Comparison of ENCODE assay signal across 10 cellular contexts in the genomic region with DNA sequence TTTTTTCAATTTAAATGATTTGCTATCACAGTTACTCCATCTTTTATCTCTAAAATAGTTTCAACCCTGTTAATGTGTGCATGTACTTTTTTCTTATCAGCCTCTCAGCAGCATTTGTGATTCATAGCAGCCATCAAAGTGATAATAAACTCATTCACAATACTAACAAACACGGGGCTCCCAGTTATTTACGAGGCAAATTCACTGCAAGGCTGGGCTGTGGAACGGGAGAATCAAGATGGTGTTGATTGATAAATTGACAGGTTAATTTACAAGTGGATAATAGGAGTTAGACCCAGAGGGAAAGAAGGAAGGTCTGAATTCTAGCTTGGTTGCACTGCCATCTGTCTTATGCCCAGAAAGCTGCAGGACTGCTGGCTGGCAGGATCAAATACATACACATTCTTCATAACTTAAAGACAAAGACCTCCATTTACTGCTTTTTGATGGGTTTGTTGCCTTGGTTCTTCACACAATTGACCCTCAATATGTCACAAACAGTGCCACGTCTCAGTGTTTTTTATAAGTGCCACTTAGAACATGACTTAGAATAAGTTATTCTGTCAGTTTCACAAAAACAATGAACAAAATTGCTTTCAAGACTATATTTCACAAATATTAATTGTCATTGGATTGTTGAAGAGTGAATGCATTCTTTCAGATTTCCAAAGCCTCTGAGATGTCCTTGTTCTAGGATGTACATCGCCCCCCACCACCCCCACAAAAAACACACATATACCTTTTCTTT.
DNase-seq lines count a peak whose midpoint lies in the region; ATAC-seq, FAIRE-seq and TF ChIP-seq lines count a peak whose summit lies in the region.
"Had no signal": no experiment of that assay in that cellular context is flagged by ENCODE, and none has a peak within 500 bp of the region (broad histone marks: within the 10 kb centered on the region; RNA-seq: fewer than 3 reads in every experiment).

No MANE protein-coding gene starts in this region.

- TF ChIP-seq EP300 in GM12878 (IDR thresholded peaks at IDR 0.05; ENCODE audit: borderline replicate concordance in 1 of 2, control insufficient read depth in 1 of 2, low read depth in 2 of 2, low read length in 2 of 2), result no peak

- H3K4me1 ChIP-seq in GM12878 (ENCODE audit: control insufficient read depth, insufficient read depth, low read length), result no peaks in the 10 kb centered on the region

- RAD21 ChIA-PET in GM12878 (lab: Charles Lee; ENCODE audit: unreplicated experiment), result interaction anchor here (0.5 to 2.0 kb wide), 11 partner anchors 114 to 1869 kb away, joined by 3 to 11 read pairs (median 4); no protein-coding TSS in a partner anchor

- no peaks in the 10 kb centered on the region for H3K9me3 Mint-ChIP-seq in natural killer cell treated with Interleukin-12 subunit alpha and Interleukin-12 subunit beta and Interleukin-15 and Interleukin-18, amount 100 ng/mL, for 72 hours

- CTCF ChIA-PET in GM12878 (lab: Yijun Ruan, JAX), result interaction anchor here (0.5 to 2.2 kb wide), 17 partner anchors 8 to 566 kb away, joined by 3 to 10 read pairs (median 5); no protein-coding TSS in a partner anchor

- intact Hi-C loops in GM12878 (cut with micrococcal nuclease; ENCODE audit: unreplicated experiment), result loop anchor here (2.0 to 10.0 kb wide), 4 partner anchors 341 to 566 kb away; no protein-coding TSS in a partner anchor

- H2AFZ ChIP-seq in GM12878 (ENCODE audit: control insufficient read depth, low read depth, low read length), result no peak overlapping the region

- H3K36me3 ChIP-seq in GM12878 (ENCODE audit: control insufficient read depth in 2 of 2, insufficient read depth in 2 of 2, low read length in 1 of 2), result no peaks in the 10 kb centered on the region
- H3K36me3 ChIP-seq: thoracic aorta had no signal

- TF ChIP-seq CTCF in GM13976 (IDR thresholded peaks at IDR 0.05; ENCODE audit: borderline replicate concordance, control extremely low read depth, extremely low read depth, insufficient read depth, missing control alignments) (peak; percentile 13), GM12878 (IDR thresholded peaks at IDR 0.05 in 2 of 3, conservative IDR thresholded peaks at IDR 0.05 in 1 of 3; ENCODE audit: control insufficient read depth in 2 of 3, extremely low read depth in 1 of 3, insufficient read depth in 1 of 3, low read depth in 3 of 3, low read length in 3 of 3) (peak; percentile 16 to 69 (median 56); a peak in 5 of 6 replicates)

- H3K36me3 Mint-ChIP-seq in natural killer cell treated with Interleukin-12 subunit alpha and Interleukin-12 subunit beta and Interleukin-15 and Interleukin-18, amount 100 ng/mL, for 72 hours, result no peaks in the 10 kb centered on the region

- SMC1A ChIA-PET in GM12878 (lab: Charles Lee; ENCODE audit: uncharacterized antibody, unreplicated experiment), result interaction anchor here (0.5 to 1.7 kb wide), 15 partner anchors 12 to 548 kb away, joined by 3 to 8 read pairs (median 4); no protein-coding TSS in a partner anchor

- in situ Hi-C loops in GM13976 (cut with MboI; ENCODE audit: low sequenced_read_pairs, unreplicated experiment) (no loop called here), GM12878 (cut with MboI) (no loop called here)

- ATAC-seq in GM12878 (peak; percentile 79), HG03378 (IDR thresholded peaks at IDR 0.05; ENCODE audit: unreplicated experiment) (no peak), HG02981 (IDR thresholded peaks at IDR 0.05; ENCODE audit: unreplicated experiment) (no peak)
- ATAC-seq in natural killer cell treated with Interleukin-12 subunit alpha and Interleukin-12 subunit beta and Interleukin-15 and Interleukin-18, amount 100 ng/mL, for 72 hours, result no peak

- H3K79me2 ChIP-seq in GM12878 (ENCODE audit: control insufficient read depth, insufficient read depth, low read length), result no peaks in the 10 kb centered on the region

- BruUV-seq in GM12878 (replicated peaks; lab: Mats Ljungman, UMichigan), result no TSS peak

- TF ChIP-seq RAD21 in GM12878 (IDR thresholded peaks at IDR 0.05; ENCODE audit: insufficient read depth, low read depth, low read length), result peak; percentile 34; the same call in 1 of the 2 replicates

- H3K4me1 Mint-ChIP-seq in natural killer cell treated with Interleukin-12 subunit alpha and Interleukin-12 subunit beta and Interleukin-15 and Interleukin-18, amount 100 ng/mL, for 72 hours (ENCODE audit: low read depth in 2 of 2), result peaks cover 5 to 8% of the 10 kb centered on the region in 2 donors

- no peaks in the 10 kb centered on the region for H3K27me3 ChIP-seq in GM12878 (replicated peaks in 1 of 2; ENCODE audit: control insufficient read depth in 2 of 2, insufficient read depth in 2 of 2, low read length in 1 of 2)

- H3K9ac ChIP-seq in GM12878 (ENCODE audit: control insufficient read depth, insufficient read depth, low read length), result no peak overlapping the region

- H3K9me3 ChIP-seq in GM12878 (replicated peaks; ENCODE audit: control insufficient read depth, insufficient read depth, low read length), result no peaks in the 10 kb centered on the region
- H3K9me3 ChIP-seq: thoracic aorta had no signal

- no peak overlapping the region for H3K27ac Mint-ChIP-seq in natural killer cell treated with Interleukin-12 subunit alpha and Interleukin-12 subunit beta and Interleukin-15 and Interleukin-18, amount 100 ng/mL, for 72 hours

- POLR2A ChIA-PET in GM12878 (lab: Charles Lee), result interaction anchor here (0.6 kb wide), 2 partner anchors 153 to 958 kb away, joined by 3 to 9 read pairs; no protein-coding TSS in a partner anchor

- H3K4me3 Mint-ChIP-seq in natural killer cell treated with Interleukin-12 subunit alpha and Interleukin-12 subunit beta and Interleukin-15 and Interleukin-18, amount 100 ng/mL, for 72 hours, result no peak overlapping the region

- FAIRE-seq in GM12878 (lab: Jason Lieb, UNC), result no peak
- no peak for FAIRE-seq in H54 (lab: Jason Lieb, UNC)

- no peaks in the 10 kb centered on the region for H4K20me1 ChIP-seq in GM12878 (ENCODE audit: control insufficient read depth, insufficient read depth)

- no peak overlapping the region for H3K4me2 ChIP-seq in GM12878 (ENCODE audit: control insufficient read depth, insufficient read depth)

- TF ChIP-seq POLR2A in GM12878 (IDR thresholded peaks at IDR 0.05; ENCODE audit: low read depth, low read length) (no peak), H54 (IDR thresholded peaks at IDR 0.05; ENCODE audit: low read depth, low read length) (no peak)

- H3K27me3 Mint-ChIP-seq in natural killer cell treated with Interleukin-12 subunit alpha and Interleukin-12 subunit beta and Interleukin-15 and Interleukin-18, amount 100 ng/mL, for 72 hours, result no peaks in the 10 kb centered on the region

- H3K27ac ChIP-seq in GM12878 (ENCODE audit: control insufficient read depth, insufficient read depth), result no peak overlapping the region
- H3K27ac ChIP-seq: thoracic aorta had no signal

- DNase-seq in GM13976 (ENCODE audit: low spot score), result no peak
- DNase-seq in NCI-H1417 treated with DMSO at 0.1 percent for 48 hours (lab: John Stamatoyannopoulos, UW), result peak; percentile 69
- DNase-seq in GM12878 (ENCODE audit: low read depth, low spot score), result no peak
- peak; percentile 73 to 76 for DNase-seq in lung microvascular endothelial cell (ENCODE audit: low read depth in 2 of 2)
- DNase-seq in H54 (ENCODE audit: insufficient read length, low spot score), result no peak
- no peak for DNase-seq in natural killer cell treated with Interleukin-12 subunit alpha and Interleukin-12 subunit beta and Interleukin-15 and Interleukin-18, amount 100 ng/mL, for 72 hours (ENCODE audit: low spot score)
- DNase-seq: IMR-90 had no signal

- no peak overlapping the region for H3K4me3 ChIP-seq in GM12878
- H3K4me3 ChIP-seq: thoracic aorta had no signal

- 4% methylated on average over 5 of the region's 5 CpGs for WGBS in GM12878 (ENCODE audit: insufficient coverage, insufficient replicate concordance, low lambda C conversion rate, missing lambda C conversion rate)

TF ChIP-seq in GM12878, 131 proteins besides CTCF, POLR2A, EP300 and RAD21:
- TF ChIP-seq ZNF24 (IDR thresholded peaks at IDR 0.05) (no peak), LARP7 (IDR thresholded peaks at IDR 0.05) (no peak), TAF1 (IDR thresholded peaks at IDR 0.05; ENCODE audit: borderline replicate concordance, low read depth, low read length) (no peak), JUNB (IDR thresholded peaks at IDR 0.05) (no peak), SMC3 (IDR thresholded peaks at IDR 0.05; ENCODE audit: borderline replicate concordance, low read length) (peak; percentile 33; the same call in 1 of the 2 replicates)
TF ChIP-seq in GM12878: peak in this region for 1.

Comparison
In these comparisons a context has a peak if more than half of its experiments do, and no peak if none do; other contexts are left out.
1. DNase-seq: peak in NCI-H1417 treated with DMSO at 0.1 percent for 48 hours (single experiment) and lung microvascular endothelial cell (2 of 2); none in GM13976 (single experiment), GM12878 (single experiment), H54 (single experiment) and natural killer cell treated with Interleukin-12 subunit alpha and Interleukin-12 subunit beta and Interleukin-15 and Interleukin-18, amount 100 ng/mL, for 72 hours (single experiment).